In genomic region chr17:77189148-77189547, GRCh38 we compare ENCODE assay signal across 8 cellular contexts. TPM values are rescaled to one million over a fixed set of nuclear protein-coding genes. Genes with fewer than 3 reads are reported as not detected.
DNase-seq lines count a peak whose midpoint lies in the region; ATAC-seq and TF ChIP-seq lines count a peak whose summit lies in the region.
"Had no signal": no experiment of that assay in that cellular context is flagged by ENCODE, and none has a peak within 500 bp of the region (broad histone marks: within the 10 kb centered on the region; RNA-seq: fewer than 3 reads in every experiment).

No MANE protein-coding gene starts in this region.

- H3K36me3 Mint-ChIP-seq in T-cell: peaks cover 32% of the 10 kb centered on the region
- H3K36me3 Mint-ChIP-seq in osteocyte (ENCODE audit: unreplicated experiment): peaks cover 25% of the 10 kb centered on the region
- peaks cover 37% of the 10 kb centered on the region for H3K36me3 Mint-ChIP-seq in endothelial cell (ENCODE audit: low read depth, unreplicated experiment)

- ATAC-seq in GM18517 (IDR thresholded peaks at IDR 0.05; ENCODE audit: unreplicated experiment) (peak; percentile 49), HG02588 (IDR thresholded peaks at IDR 0.05; ENCODE audit: unreplicated experiment) (peak; percentile 53), T-cell (replicated peaks in 1 of 4) (peak; percentile 43 to 88 (median 69)), GM19397 (IDR thresholded peaks at IDR 0.05; ENCODE audit: unreplicated experiment) (no peak)

- H3K27ac Mint-ChIP-seq in T-cell (peak overlapping the region; percentile 57 to 82), osteocyte (ENCODE audit: unreplicated experiment) (peak overlapping the region; percentile 35), endothelial cell (ENCODE audit: unreplicated experiment) (no peak overlapping the region)

- CTCF ChIA-PET in T-cell (lab: Charles Lee): interaction anchor here in 1 of 2 donors (0.6 kb wide), 1 partner anchor 30 kb away, joined by 3 read pairs; no protein-coding TSS in a partner anchor

- H3K4me1 Mint-ChIP-seq in T-cell: peaks cover 24 to 38% (median 35%) of the 10 kb centered on the region in 3 donors
- H3K4me1 Mint-ChIP-seq in osteocyte (ENCODE audit: unreplicated experiment): peaks cover 4% of the 10 kb centered on the region
- H3K4me1 Mint-ChIP-seq in endothelial cell (ENCODE audit: unreplicated experiment): peaks cover 24% of the 10 kb centered on the region

- H3K27me3 Mint-ChIP-seq in T-cell (no peaks in the 10 kb centered on the region), osteocyte (ENCODE audit: unreplicated experiment) (no peaks in the 10 kb centered on the region), endothelial cell (ENCODE audit: unreplicated experiment) (no peaks in the 10 kb centered on the region)

- TF ChIP-seq CTCF in osteocyte (IDR thresholded peaks at IDR 0.05): no peak
- no peak for TF ChIP-seq CTCF in endothelial cell (IDR thresholded peaks at IDR 0.05; ENCODE audit: unreplicated experiment)

- POLR2A ChIA-PET in T-cell (lab: Charles Lee): interaction anchor here in 1 of 2 donors (0.7 kb wide), 1 partner anchor 84 kb away, joined by 12 read pairs; no protein-coding TSS in a partner anchor

- H3K4me3 Mint-ChIP-seq in T-cell: peak overlapping the region in 1 of 3 donors; percentile 52
- no peak overlapping the region for H3K4me3 Mint-ChIP-seq in osteocyte (ENCODE audit: unreplicated experiment)
- H3K4me3 Mint-ChIP-seq in endothelial cell (ENCODE audit: unreplicated experiment): no peak overlapping the region

- H3K9me3 Mint-ChIP-seq in T-cell (no peaks in the 10 kb centered on the region), osteocyte (ENCODE audit: unreplicated experiment) (no peaks in the 10 kb centered on the region), endothelial cell (ENCODE audit: unreplicated experiment) (no peaks in the 10 kb centered on the region)

- DNase-seq in T-cell (peak in 14 of 34 experiments; percentile 5 to 48 (median 20)), osteocyte (ENCODE audit: extremely low spot score, unreplicated experiment) (no peak), NCI-H187 treated with DMSO at 0.1 percent for 48 hours (lab: John Stamatoyannopoulos, UW) (no peak), endothelial cell (ENCODE audit: low spot score) (no peak)
- DNase-seq: NCI-H524 treated with DMSO at 0.1 percent for 48 hours had no signal

RNA-seq across cellular contexts. Expression of gene SEC14L1, which starts 48.4 kb away (rescaled TPM):
- total RNA-seq in T-cell (10 to 100 TPM; 36.9 to 71.6 (median 46.2) TPM), osteocyte (82.9 and 90.5 TPM in 2 replicates), endothelial cell (ENCODE audit: unreplicated experiment) (315 TPM)
